In the genomic region with DNA sequence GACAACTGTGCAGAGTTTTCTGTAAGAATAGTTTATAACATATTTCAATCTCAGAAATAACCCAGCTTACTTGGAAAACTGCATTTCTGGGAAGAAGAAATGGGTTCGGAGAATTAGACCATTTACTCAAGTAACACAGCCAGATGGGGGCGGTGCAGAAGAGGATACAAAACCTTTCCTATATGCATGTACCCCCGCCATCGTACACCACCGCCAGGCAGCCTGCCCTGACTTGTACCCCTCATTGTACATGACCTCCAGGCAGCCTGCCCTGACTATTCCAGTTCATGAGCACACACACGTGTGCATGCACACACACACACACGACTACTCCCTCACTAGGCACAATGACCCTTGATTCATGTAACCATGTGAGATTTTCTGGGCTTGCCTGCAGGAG, we compare ENCODE assay signal across 9 cellular contexts.
DNase-seq lines count a peak whose midpoint lies in the region; ATAC-seq and TF ChIP-seq lines count a peak whose summit lies in the region.
"Had no signal": no experiment of that assay in that cellular context is flagged by ENCODE, and none has a peak within 500 bp of the region (broad histone marks: within the 10 kb centered on the region; RNA-seq: fewer than 3 reads in every experiment).

No MANE protein-coding gene starts in this region.

- H3K4me3 Mint-ChIP-seq in activated naive CD4-positive, alpha-beta T cell treated with anti-CD3 and anti-CD28 coated beads, Interleukin-2, amount 50 U/mL, for 24 hours = peak overlapping the region; percentile 86
- peak overlapping the region; percentile 66 for H3K4me3 Mint-ChIP-seq in activated naive CD8-positive, alpha-beta T cell treated with anti-CD3 and anti-CD28 coated beads, Interleukin-2, amount 50 U/mL, for 24 hours

- peak overlapping the region; percentile 64 for H3K4me3 ChIP-seq in thoracic aorta
- H3K4me3 ChIP-seq: pancreas had no signal

- H3K4me1 ChIP-seq in thoracic aorta (ENCODE audit: control insufficient read depth in 1 of 2, low read depth in 2 of 2) = no peaks in the 10 kb centered on the region
- H3K4me1 ChIP-seq: pancreas had no signal

- no peak overlapping the region for H3K27ac Mint-ChIP-seq in activated naive CD4-positive, alpha-beta T cell treated with anti-CD3 and anti-CD28 coated beads, Interleukin-2, amount 50 U/mL, for 24 hours
- peak overlapping the region; percentile 51 for H3K27ac Mint-ChIP-seq in activated naive CD8-positive, alpha-beta T cell treated with anti-CD3 and anti-CD28 coated beads, Interleukin-2, amount 50 U/mL, for 24 hours

- peaks cover under 1% of the 10 kb centered on the region for H3K36me3 ChIP-seq in thoracic aorta
- H3K36me3 ChIP-seq: pancreas had no signal

- no peaks in the 10 kb centered on the region for H3K9me3 ChIP-seq in thoracic aorta
- H3K9me3 ChIP-seq: pancreas had no signal

- H3K9me3 Mint-ChIP-seq in activated naive CD4-positive, alpha-beta T cell treated with anti-CD3 and anti-CD28 coated beads, Interleukin-2, amount 50 U/mL, for 24 hours = no peaks in the 10 kb centered on the region
- H3K9me3 Mint-ChIP-seq in activated naive CD8-positive, alpha-beta T cell treated with anti-CD3 and anti-CD28 coated beads, Interleukin-2, amount 50 U/mL, for 24 hours = no peaks in the 10 kb centered on the region

- no peak for TF ChIP-seq CTCF in thoracic aorta (IDR thresholded peaks at IDR 0.05)

- H3K27ac ChIP-seq in thoracic aorta = no peak overlapping the region
- H3K27ac ChIP-seq: pancreas had no signal

- H3K27me3 ChIP-seq in thoracic aorta (replicated peaks; ENCODE audit: insufficient read depth) = no peaks in the 10 kb centered on the region
- H3K27me3 ChIP-seq: pancreas had no signal

- ATAC-seq in activated naive CD8-positive, alpha-beta T cell treated with anti-CD3 and anti-CD28 coated beads, Interleukin-2, amount 50 U/mL, for 24 hours = no peak
- ATAC-seq in thoracic aorta (ENCODE audit: insufficient number of reproducible peaks, low FRiP score, low read depth) (no peak), HG02642 (IDR thresholded peaks at IDR 0.05; ENCODE audit: poor library complexity, unreplicated experiment) (no peak), HG03378 (IDR thresholded peaks at IDR 0.05; ENCODE audit: unreplicated experiment) (no peak)

- peaks cover 15% of the 10 kb centered on the region for H3K4me1 Mint-ChIP-seq in activated naive CD4-positive, alpha-beta T cell treated with anti-CD3 and anti-CD28 coated beads, Interleukin-2, amount 50 U/mL, for 24 hours
- H3K4me1 Mint-ChIP-seq in activated naive CD8-positive, alpha-beta T cell treated with anti-CD3 and anti-CD28 coated beads, Interleukin-2, amount 50 U/mL, for 24 hours = peaks cover 10% of the 10 kb centered on the region

- no peaks in the 10 kb centered on the region for H3K36me3 Mint-ChIP-seq in activated naive CD4-positive, alpha-beta T cell treated with anti-CD3 and anti-CD28 coated beads, Interleukin-2, amount 50 U/mL, for 24 hours
- H3K36me3 Mint-ChIP-seq in activated naive CD8-positive, alpha-beta T cell treated with anti-CD3 and anti-CD28 coated beads, Interleukin-2, amount 50 U/mL, for 24 hours (ENCODE audit: low read depth) = no peaks in the 10 kb centered on the region

- DNase-seq in activated naive CD4-positive, alpha-beta T cell (lab: John Stamatoyannopoulos, UW) = no peak
- no peak for DNase-seq in activated naive CD8-positive, alpha-beta T cell treated with anti-CD3 and anti-CD28 coated beads, Interleukin-2, amount 50 U/mL, for 24 hours
- DNase-seq in left kidney (ENCODE audit: low read depth, low spot score) (peak; percentile 53), thoracic aorta (ENCODE audit: low spot score) (no peak), SW 1271 (lab: John Stamatoyannopoulos, UW) (no peak)

- H3K27me3 Mint-ChIP-seq in activated naive CD4-positive, alpha-beta T cell treated with anti-CD3 and anti-CD28 coated beads, Interleukin-2, amount 50 U/mL, for 24 hours = no peaks in the 10 kb centered on the region
- H3K27me3 Mint-ChIP-seq in activated naive CD8-positive, alpha-beta T cell treated with anti-CD3 and anti-CD28 coated beads, Interleukin-2, amount 50 U/mL, for 24 hours = peaks cover 3% of the 10 kb centered on the region
